In genomic region chr12:26318661-26319068, GRCh38 we compare ENCODE assay signal across 1 cellular context.
TF ChIP-seq lines count a peak whose summit lies in the region.

No MANE protein-coding gene starts in this region.

TF ChIP-seq in K562, 482 proteins besides CTCF, POLR2A, EP300 and RAD21 (continued from another document and continues in another):
- TF ChIP-seq HIVEP1 (CRISPR knock-in tag; IDR thresholded peaks at IDR 0.05): peak; percentile 68; the same call in 1 of the 2 replicates
- peak; percentile 58; the same call in 1 of the 2 replicates for TF ChIP-seq MAFG (tag; conservative IDR thresholded peaks at IDR 0.05)
- peak in 1 of 2 experiments; percentile 42; a peak in 2 of 4 replicates for TF ChIP-seq MAZ (CRISPR knock-in tag; conservative IDR thresholded peaks at IDR 0.05 in 1 of 2, IDR thresholded peaks at IDR 0.05 in 1 of 2)
- TF ChIP-seq XRCC5 (IDR thresholded peaks at IDR 0.05; ENCODE audit: low read depth, low read length): no peak
- TF ChIP-seq GTF2A2 (tag; IDR thresholded peaks at IDR 0.05): no peak
- 0 out of 2 replicates have a peak, but pooled peaks have one; percentile 60 for TF ChIP-seq MYC (IDR thresholded peaks at IDR 0.05; ENCODE audit: low read depth, low read length)
- TF ChIP-seq MYC (CRISPR knock-in tag; IDR thresholded peaks at IDR 0.05; ENCODE audit: borderline replicate concordance, low read depth): no peak
- TF ChIP-seq NRF1 (conservative IDR thresholded peaks at IDR 0.05 in 1 of 2, IDR thresholded peaks at IDR 0.05 in 1 of 2): 0 out of 4 replicates have a peak, but pooled peaks of 1 of the 2 experiments have one; percentile 20
- no peak; the same call in 1 of the 2 replicates for TF ChIP-seq REST (CRISPR knock-in tag; IDR thresholded peaks at IDR 0.05; ENCODE audit: low read depth)
- TF ChIP-seq SMARCB1 (IDR thresholded peaks at IDR 0.05; ENCODE audit: insufficient read length, low read depth): no peak
- peak; percentile 78 for TF ChIP-seq TFAP4 (CRISPR knock-in tag; IDR thresholded peaks at IDR 0.05; ENCODE audit: borderline replicate concordance)
- 0 out of 2 replicates have a peak, but pooled peaks have one; percentile 3 for TF ChIP-seq ZNF324 (CRISPR knock-in tag; IDR thresholded peaks at IDR 0.05)
- no peak for TF ChIP-seq SMARCC2 (IDR thresholded peaks at IDR 0.05; ENCODE audit: low read depth)
- TF ChIP-seq MAFK (IDR thresholded peaks at IDR 0.05; ENCODE audit: low read length): peak; percentile 71
- peak; percentile 94 for TF ChIP-seq L3MBTL2 (IDR thresholded peaks at IDR 0.05)
- peak; percentile 81 for TF ChIP-seq BHLHE40 (IDR thresholded peaks at IDR 0.05; ENCODE audit: low read length)
- TF ChIP-seq ZNF41 (CRISPR knock-in tag; conservative IDR thresholded peaks at IDR 0.05): peak; percentile 73
- TF ChIP-seq ZNF511 (CRISPR knock-in tag; IDR thresholded peaks at IDR 0.05): 0 out of 2 replicates have a peak, but pooled peaks have one; percentile 41
- TF ChIP-seq ZNF354B (CRISPR knock-in tag; IDR thresholded peaks at IDR 0.05): no peak
- TF ChIP-seq CBFA2T3 (IDR thresholded peaks at IDR 0.05): 0 out of 2 replicates have a peak, but pooled peaks have one; percentile 27
- TF ChIP-seq C11orf30 (IDR thresholded peaks at IDR 0.05; ENCODE audit: low read depth): peak; percentile 71
- TF ChIP-seq CUX1 (CRISPR knock-in tag; IDR thresholded peaks at IDR 0.05): 0 out of 2 replicates have a peak, but pooled peaks have one; percentile 18
- no peak for TF ChIP-seq ZNF3 (CRISPR knock-in tag; IDR thresholded peaks at IDR 0.05)
- TF ChIP-seq MITF (IDR thresholded peaks at IDR 0.05): peak; percentile 72; the same call in 1 of the 2 replicates
- 0 out of 2 replicates have a peak, but pooled peaks have one; percentile 36 for TF ChIP-seq MAFF (IDR thresholded peaks at IDR 0.05; ENCODE audit: low read length)
- peak; percentile 72 for TF ChIP-seq MAX (CRISPR knock-in tag; IDR thresholded peaks at IDR 0.05)
- no peak for TF ChIP-seq RNF219 (CRISPR knock-in tag; IDR thresholded peaks at IDR 0.05)
- TF ChIP-seq NR1H2 (CRISPR knock-in tag; IDR thresholded peaks at IDR 0.05): no peak
- TF ChIP-seq RBBP5 (IDR thresholded peaks at IDR 0.05; ENCODE audit: borderline replicate concordance, insufficient read depth, low read length, poor library complexity, severe bottlenecking): peak; percentile 42
- TF ChIP-seq CXXC5 (CRISPR knock-in tag; IDR thresholded peaks at IDR 0.05): peak; percentile 62
- TF ChIP-seq SMAD4 (CRISPR knock-in tag; conservative IDR thresholded peaks at IDR 0.05): peak; percentile 73
- TF ChIP-seq POLR2H (tag; IDR thresholded peaks at IDR 0.05; ENCODE audit: low read depth): peak; percentile 56; the same call in 1 of the 2 replicates
- no peak for TF ChIP-seq TFAM (CRISPR knock-in tag; conservative IDR thresholded peaks at IDR 0.05)
- no peak for TF ChIP-seq PURB (CRISPR knock-in tag; IDR thresholded peaks at IDR 0.05; ENCODE audit: low read depth)
- peak; percentile 51; the same call in 1 of the 2 replicates for TF ChIP-seq RAD51 (IDR thresholded peaks at IDR 0.05; ENCODE audit: borderline replicate concordance, low read depth)
- TF ChIP-seq ZFP91 (CRISPR knock-in tag; IDR thresholded peaks at IDR 0.05): no peak
- TF ChIP-seq MED1 (CRISPR knock-in tag; IDR thresholded peaks at IDR 0.05; ENCODE audit: borderline replicate concordance): no peak
- TF ChIP-seq ATF7 (IDR thresholded peaks at IDR 0.05): peak; percentile 40; the same call in 1 of the 2 replicates
- TF ChIP-seq ZBTB12 (CRISPR knock-in tag; IDR thresholded peaks at IDR 0.05): peak; percentile 50; the same call in 1 of the 2 replicates
- TF ChIP-seq ZNF75A (CRISPR knock-in tag; IDR thresholded peaks at IDR 0.05): peak; percentile 57; the same call in 1 of the 2 replicates
- no peak for TF ChIP-seq PHB (CRISPR knock-in tag; IDR thresholded peaks at IDR 0.05)
- peak; percentile 91 for TF ChIP-seq FOSL1 (tag; conservative IDR thresholded peaks at IDR 0.05)
- TF ChIP-seq ZNF175 (CRISPR knock-in tag; IDR thresholded peaks at IDR 0.05; ENCODE audit: low read depth): peak; percentile 64
- TF ChIP-seq HDAC8 (tag; IDR thresholded peaks at IDR 0.05): 0 out of 2 replicates have a peak, but pooled peaks have one; percentile 9
- no peak for TF ChIP-seq FOS (IDR thresholded peaks at IDR 0.05; ENCODE audit: extremely low read depth, insufficient read length)
- no peak for TF ChIP-seq OTX1 (CRISPR knock-in tag; IDR thresholded peaks at IDR 0.05)
- no peak for TF ChIP-seq ZNF133 (CRISPR knock-in tag; IDR thresholded peaks at IDR 0.05)
- no peak for TF ChIP-seq ZNF785 (CRISPR knock-in tag; IDR thresholded peaks at IDR 0.05)
- no peak for TF ChIP-seq PPARD (CRISPR knock-in tag; IDR thresholded peaks at IDR 0.05)
